In the genomic region with DNA sequence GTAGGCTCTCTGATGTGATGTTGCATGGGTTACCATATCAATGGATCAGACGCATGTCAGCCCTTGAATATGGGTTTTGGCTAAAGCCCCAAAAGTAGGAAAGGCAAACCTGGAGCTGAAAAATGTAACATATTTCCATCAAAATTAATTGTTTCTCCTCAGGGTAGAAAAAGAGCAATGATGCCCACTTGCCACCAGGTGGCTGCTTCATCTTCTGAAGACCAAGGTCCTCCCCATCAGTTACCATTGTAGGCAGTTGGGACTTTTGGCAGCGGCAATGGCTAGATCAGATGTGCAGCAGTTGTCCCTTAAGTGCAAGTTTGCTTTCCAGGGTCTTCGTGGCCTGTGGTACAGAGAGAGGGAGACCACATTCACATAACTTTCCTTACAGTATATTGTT, we compare ENCODE assay signal across 8 cellular contexts.
A peak's percentile ranks its signal among the peaks of the same experiment; 100 is the strongest.
DNase-seq lines count a peak whose midpoint lies in the region; ATAC-seq, FAIRE-seq and TF ChIP-seq lines count a peak whose summit lies in the region.

No MANE protein-coding gene starts in this region.

- peaks cover 2% of the 10 kb centered on the region for H3K27me3 Mint-ChIP-seq in neural progenitor cell (ENCODE audit: insufficient read depth, low read depth)

- H3K36me3 ChIP-seq in neural progenitor cell: no peaks in the 10 kb centered on the region

- no peaks in the 10 kb centered on the region for H3K9me3 ChIP-seq in neural progenitor cell (ENCODE audit: low read depth)

- no peak overlapping the region for H3K27ac Mint-ChIP-seq in neural progenitor cell

- no peaks in the 10 kb centered on the region for H3K4me1 ChIP-seq in neural progenitor cell

- FAIRE-seq in GM12892 (lab: Jason Lieb, UNC): peak; percentile 72

- no peaks in the 10 kb centered on the region for H3K4me1 Mint-ChIP-seq in neural progenitor cell

- no peaks in the 10 kb centered on the region for H3K27me3 ChIP-seq in neural progenitor cell

- no peak overlapping the region for H3K9ac ChIP-seq in neural progenitor cell

- no peaks in the 10 kb centered on the region for H4K20me1 ChIP-seq in neural progenitor cell (ENCODE audit: low read depth)

- no peaks in the 10 kb centered on the region for H3K36me3 Mint-ChIP-seq in neural progenitor cell

- H2AFZ ChIP-seq in neural progenitor cell (replicated peaks): no peak overlapping the region

- no peaks in the 10 kb centered on the region for H3K9me3 Mint-ChIP-seq in neural progenitor cell

- no peaks in the 10 kb centered on the region for H3F3A ChIP-seq in neural progenitor cell (ENCODE audit: low read depth)

- no peaks in the 10 kb centered on the region for H3K79me2 ChIP-seq in neural progenitor cell (ENCODE audit: low read depth)

- peak; percentile 53 for TF ChIP-seq CTCF in AG09309 (IDR thresholded peaks at IDR 0.05; ENCODE audit: control insufficient read depth, insufficient read depth, low read depth, low read length, missing control alignments)
- peak; percentile 52 for TF ChIP-seq CTCF in cardiac fibroblast (IDR thresholded peaks at IDR 0.05; ENCODE audit: low read depth, low read length)
- peak; percentile 53 for TF ChIP-seq CTCF in neural progenitor cell (IDR thresholded peaks at IDR 0.05)

- no peak overlapping the region for H3K4me3 Mint-ChIP-seq in neural progenitor cell

- ATAC-seq in HG02678 (IDR thresholded peaks at IDR 0.05; ENCODE audit: unreplicated experiment): peak; percentile 84

- H3K27ac ChIP-seq in neural progenitor cell: no peak overlapping the region

- TF ChIP-seq POLR2A in GM12892 (IDR thresholded peaks at IDR 0.05; ENCODE audit: low read depth, low read length): no peak

- H3K4me3 ChIP-seq in AG09309 (ENCODE audit: control insufficient read depth, low read depth, low read length) (no peak overlapping the region), cardiac fibroblast (replicated peaks in 1 of 2; ENCODE audit: low read depth in 2 of 2, low read length in 2 of 2) (no peak overlapping the region), neural progenitor cell (no peak overlapping the region)

- DNase-seq in AG09309 (ENCODE audit: low read depth) (no peak), GM12892 (ENCODE audit: insufficient read length) (peak; percentile 1), NAMALWA (ENCODE audit: low spot score) (peak; percentile 57), cardiac fibroblast (ENCODE audit: low read depth in 2 of 2) (peak; percentile 52 to 58), neural progenitor cell (ENCODE audit: low spot score) (peak; percentile 47), NCI-H1930 (lab: John Stamatoyannopoulos, UW) (no peak), ureter (ENCODE audit: low spot score) (no peak)

- H3K4me2 ChIP-seq in neural progenitor cell: no peak overlapping the region

Comparison
In these comparisons a context has a peak if more than half of its experiments do, and no peak if none do; other contexts are left out.
1. DNase-seq: peak in GM12892 (single experiment), NAMALWA (single experiment), cardiac fibroblast (2 of 2) and neural progenitor cell (single experiment); none in AG09309 (single experiment), NCI-H1930 (0 of 2) and ureter (single experiment).
2. Peak in every context shown above with its lines, with median percentiles within 50 percentile points of each other: CTCF ChIP-seq.